ENCODE assay signal across 1 cellular context in genomic region chr3:111738790-111739189, GRCh38.
TF ChIP-seq lines count a peak whose summit lies in the region.

No MANE protein-coding gene starts in this region.

TF ChIP-seq in liver, 16 proteins besides CTCF, POLR2A, EP300 and RAD21 (continued from another document):
- TF ChIP-seq MAX (IDR thresholded peaks at IDR 0.05) (no peak), JUND (IDR thresholded peaks at IDR 0.05) (no peak), NR2F2 (IDR thresholded peaks at IDR 0.05) (no peak), RXRA (IDR thresholded peaks at IDR 0.05) (no peak), ZBTB33 (IDR thresholded peaks at IDR 0.05) (no peak), GABPA (IDR thresholded peaks at IDR 0.05 in 1 of 2, conservative IDR thresholded peaks at IDR 0.05 in 1 of 2) (no peak), YY1 (IDR thresholded peaks at IDR 0.05) (no peak), TAF1 (conservative IDR thresholded peaks at IDR 0.05) (no peak), EGR1 (IDR thresholded peaks at IDR 0.05; ENCODE audit: low read depth in 2 of 2) (no peak), SP1 (IDR thresholded peaks at IDR 0.05) (no peak)
